In genomic region chr20:49489688-49490087, GRCh38 we compare ENCODE assay signal across 8 cellular contexts. TPM values are rescaled to one million over a fixed set of nuclear protein-coding genes. Genes with fewer than 3 reads are reported as not detected.
"Had no signal": no experiment of that assay in that cellular context is flagged by ENCODE, and none has a peak within 500 bp of the region (broad histone marks: within the 10 kb centered on the region; RNA-seq: fewer than 3 reads in every experiment).

No MANE protein-coding gene starts in this region.

- H3K27ac ChIP-seq: HL-60, KMS-11 had no signal

- H3K4me2 ChIP-seq: KMS-11 had no signal

- H3K9ac ChIP-seq: KMS-11 had no signal

- DNase-seq: IMR-90, Karpas-422, KBM-7, KG1 had no signal

RNA-seq across cellular contexts. Expression of gene KCNB1, which starts 7.2 kb away (rescaled TPM):
- total RNA-seq: HT-29, IMR-90 had no signal
- polyA plus RNA-seq: IgD-negative memory B cell had no signal
